ENCODE assay signal across 8 cellular contexts in genomic region chr7:23462846-23463245, GRCh38. TPM values are rescaled to one million over a fixed set of nuclear protein-coding genes. Genes with fewer than 3 reads are reported as not detected.
A peak's percentile ranks its signal among the peaks of the same experiment; 100 is the strongest.
DNase-seq lines count a peak whose midpoint lies in the region; ATAC-seq and TF ChIP-seq lines count a peak whose summit lies in the region.

No MANE protein-coding gene starts in this region.

- no peak for TF ChIP-seq POLR2A in suprapubic skin (IDR thresholded peaks at IDR 0.05)

- intact Hi-C loops in Right ventricle myocardium superior (cut with DNase I): no loop called here
- intact Hi-C loops in heart right ventricle (cut with DNase I): loop anchor here in 6 of 10 donors (1.0 to 5.0 kb wide), 4 partner anchors 186 to 191 kb away; no protein-coding TSS in a partner anchor

- H3K4me1 Mint-ChIP-seq in T-helper 2 cell treated with Interferon-gamma antibody and Interleukin-4, amounts not matched to agents 5 μg/mL and 100 μg/mL, for 36 hours (ENCODE audit: low read depth): peaks cover 44% of the 10 kb centered on the region
- peaks cover 56% of the 10 kb centered on the region for H3K4me1 Mint-ChIP-seq in type B pancreatic cell (ENCODE audit: unreplicated experiment)

- peaks cover 0 to 6% of the 10 kb centered on the region in 2 donors for H3K4me1 ChIP-seq in right atrium auricular region
- peaks cover 0 to 6% (median 4%) of the 10 kb centered on the region in 9 donors for H3K4me1 ChIP-seq in heart right ventricle
- peaks cover 6% of the 10 kb centered on the region for H3K4me1 ChIP-seq in suprapubic skin

- H3K36me3 ChIP-seq in right atrium auricular region (no peaks in the 10 kb centered on the region), heart right ventricle (no peaks in the 10 kb centered on the region), suprapubic skin (no peaks in the 10 kb centered on the region)

- H3K9me3 Mint-ChIP-seq in T-helper 2 cell treated with Interferon-gamma antibody and Interleukin-4, amounts not matched to agents 5 μg/mL and 100 μg/mL, for 36 hours: no peaks in the 10 kb centered on the region
- peaks cover 7% of the 10 kb centered on the region for H3K9me3 Mint-ChIP-seq in type B pancreatic cell

- H3K27ac ChIP-seq in right atrium auricular region: no peak overlapping the region
- no peak overlapping the region for H3K27ac ChIP-seq in heart right ventricle
- no peak overlapping the region for H3K27ac ChIP-seq in suprapubic skin

- peaks cover under 1 to 20% of the 10 kb centered on the region in 2 donors for H3K27me3 ChIP-seq in right atrium auricular region
- H3K27me3 ChIP-seq in heart right ventricle: peaks cover 3 to 98% (median 97%) of the 10 kb centered on the region in 7 donors
- H3K27me3 ChIP-seq in suprapubic skin: peaks cover 97% of the 10 kb centered on the region

- no peak for TF ChIP-seq EP300 in suprapubic skin (IDR thresholded peaks at IDR 0.05)

- no peaks in the 10 kb centered on the region for H3K9me3 ChIP-seq in right atrium auricular region
- H3K9me3 ChIP-seq in heart right ventricle: no peaks in the 10 kb centered on the region
- H3K9me3 ChIP-seq in suprapubic skin: no peaks in the 10 kb centered on the region

- WGBS in heart right ventricle, 2 donors: 7 to 9% methylated on average over 2 of the region's 2 CpGs
- 7% methylated on average over 2 of the region's 2 CpGs for WGBS in suprapubic skin

- peak overlapping the region; percentile 17 for H3K4me3 Mint-ChIP-seq in T-helper 2 cell treated with Interferon-gamma antibody and Interleukin-4, amounts not matched to agents 5 μg/mL and 100 μg/mL, for 36 hours
- H3K4me3 Mint-ChIP-seq in type B pancreatic cell: peak overlapping the region; percentile 67

- H3K4me3 ChIP-seq in right atrium auricular region (no peak overlapping the region), heart right ventricle (no peak overlapping the region), suprapubic skin (no peak overlapping the region)

- TF ChIP-seq CTCF in right atrium auricular region (IDR thresholded peaks at IDR 0.05): peak in 1 of 2 donors; percentile 53
- TF ChIP-seq CTCF in heart right ventricle (IDR thresholded peaks at IDR 0.05): peak in 7 of 9 donors; percentile 31 to 56 (median 46)
- no peak for TF ChIP-seq CTCF in type B pancreatic cell (conservative IDR thresholded peaks at IDR 0.05)
- TF ChIP-seq CTCF in suprapubic skin (IDR thresholded peaks at IDR 0.05): no peak

- ATAC-seq in Right ventricle myocardium superior (ENCODE audit: poor library complexity): peak; percentile 85
- peak in 7 of 8 donors; percentile 62 to 93 (median 72) for ATAC-seq in heart right ventricle
- ATAC-seq in HG02798 (IDR thresholded peaks at IDR 0.05; ENCODE audit: poor library complexity, unreplicated experiment): no peak

- H3K36me3 Mint-ChIP-seq in T-helper 2 cell treated with Interferon-gamma antibody and Interleukin-4, amounts not matched to agents 5 μg/mL and 100 μg/mL, for 36 hours (ENCODE audit: low read depth): peaks cover 28% of the 10 kb centered on the region
- H3K36me3 Mint-ChIP-seq in type B pancreatic cell: peaks cover 37% of the 10 kb centered on the region

- no peak overlapping the region for H3K27ac Mint-ChIP-seq in T-helper 2 cell treated with Interferon-gamma antibody and Interleukin-4, amounts not matched to agents 5 μg/mL and 100 μg/mL, for 36 hours
- peak overlapping the region; percentile 25 for H3K27ac Mint-ChIP-seq in type B pancreatic cell

- peaks cover 34% of the 10 kb centered on the region for H3K27me3 Mint-ChIP-seq in T-helper 2 cell treated with Interferon-gamma antibody and Interleukin-4, amounts not matched to agents 5 μg/mL and 100 μg/mL, for 36 hours (ENCODE audit: low read depth)
- H3K27me3 Mint-ChIP-seq in type B pancreatic cell: no peaks in the 10 kb centered on the region

- DNase-seq in Right ventricle myocardium superior (no peak), right atrium auricular region (ENCODE audit: low spot score) (no peak), heart right ventricle (no peak), type B pancreatic cell (ENCODE audit: extremely low spot score, unreplicated experiment) (no peak), suprapubic skin (ENCODE audit: low spot score in 2 of 2) (no peak), KG1 (lab: John Stamatoyannopoulos, UW) (no peak)
- peak; percentile 17 for DNase-seq in T-helper 2 cell treated with Interferon-gamma antibody and Interleukin-4, amounts not matched to agents 5 μg/mL and 100 μg/mL, for 36 hours (ENCODE audit: low spot score)

RNA-seq across cellular contexts. Expression of gene IGF2BP3, which starts 7.4 kb away (rescaled TPM):
- not detected for total RNA-seq in Right ventricle myocardium superior
- total RNA-seq in right atrium auricular region: not detected
- total RNA-seq in heart right ventricle: under 1 TPM in 3 of 10 donors, not detected in 7; 0.20 to 0.60 (median 0.49) TPM
- polyA plus RNA-seq in heart right ventricle: under 1 TPM in 1 of 2 donors, not detected in 1; 0.16 TPM
- 99.3 and 107 TPM in 2 replicates for total RNA-seq in type B pancreatic cell (ENCODE audit: low replicate concordance)
- total RNA-seq in suprapubic skin: 1 to 10 TPM in 1 of 4 donors, under 1 TPM in 1, not detected in 2; 0.47 to 1.9 TPM

Comparison
In these comparisons a context has a peak if more than half of its experiments do, and no peak if none do; other contexts are left out.
1. CTCF ChIP-seq: peak in heart right ventricle (7 of 9); none in type B pancreatic cell (single experiment) and suprapubic skin (0 of 2).
2. RNA of gene IGF2BP3, which starts 7.4 kb away (total RNA-seq): 99.3 to 107 TPM in type B pancreatic cell; 0.47 to 1.9 TPM in suprapubic skin, 0.20 to 0.60 TPM in heart right ventricle, not detected in right atrium auricular region and not detected in Right ventricle myocardium superior (single experiment); every median in the first group is over 10 times any median in the second.